ENCODE assay signal across 5 cellular contexts in the genomic region with DNA sequence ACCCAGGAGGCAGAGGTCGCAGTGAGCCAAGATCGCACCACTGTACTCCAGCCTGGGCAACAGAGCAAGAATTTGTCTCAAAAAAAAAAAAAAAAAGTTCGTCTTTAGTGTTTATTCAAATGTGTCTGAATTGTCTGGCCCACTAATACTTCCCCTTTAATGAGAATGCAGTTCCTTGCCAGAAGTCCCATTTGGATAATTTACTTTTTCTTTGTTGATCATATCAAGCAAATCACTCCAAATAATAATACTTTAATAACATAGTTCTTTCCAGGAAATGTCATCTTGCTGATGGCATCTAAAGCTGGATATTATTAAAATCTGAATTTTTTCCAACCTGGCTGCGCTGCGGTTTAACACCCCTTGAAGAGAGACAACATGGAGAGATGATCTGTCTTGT.
"Had no signal": no experiment of that assay in that cellular context is flagged by ENCODE, and none has a peak within 500 bp of the region (broad histone marks: within the 10 kb centered on the region; RNA-seq: fewer than 3 reads in every experiment).

No MANE protein-coding gene starts in this region.

- DNase-seq: H9, HCEC 1CT, IMR-90 had no signal

- H3K4me3 ChIP-seq: GM23338, K562 had no signal

- ATAC-seq: GM23338, K562 had no signal
